Comparison of ENCODE assay signal across 9 cellular contexts in genomic region chr6:38933426-38933825, GRCh38.
A peak's percentile ranks its signal among the peaks of the same experiment; 100 is the strongest.
DNase-seq lines count a peak whose midpoint lies in the region; ATAC-seq and TF ChIP-seq lines count a peak whose summit lies in the region.
"Had no signal": no experiment of that assay in that cellular context is flagged by ENCODE, and none has a peak within 500 bp of the region (broad histone marks: within the 10 kb centered on the region; RNA-seq: fewer than 3 reads in every experiment).

No MANE protein-coding gene starts in this region.

- H3K4me3 ChIP-seq in prostate gland, result no peak overlapping the region

- peak; percentile 0 for DNase-seq in NCI-H2029 treated with DMSO at 0.1 percent for 48 hours (lab: John Stamatoyannopoulos, UW)
- DNase-seq in NCI-H2029 (lab: John Stamatoyannopoulos, UW), result no peak
- peak; percentile 14 for DNase-seq in NCI-H1694 treated with DMSO at 0.1 percent for 48 hours (lab: John Stamatoyannopoulos, UW)
- no peak for DNase-seq in prostate gland (ENCODE audit: low spot score)
- DNase-seq in NCI-H69 (lab: John Stamatoyannopoulos, UW), result no peak
- no peak for DNase-seq in midbrain (lab: John Stamatoyannopoulos, UW)
- DNase-seq: activated CD4-positive, alpha-beta T cell treated with anti-CD3 and anti-CD28 coated beads, Interleukin-2, amount 10 ng/mL, durations not matched to agents 7 days and 5 days had no signal

- no peaks in the 10 kb centered on the region for H3K36me3 ChIP-seq in prostate gland

- H3K36me3 Mint-ChIP-seq in brain, result no peaks in the 10 kb centered on the region

- no peak for ATAC-seq in HG03378 (IDR thresholded peaks at IDR 0.05; ENCODE audit: unreplicated experiment)

- TF ChIP-seq POLR2A in prostate gland (IDR thresholded peaks at IDR 0.05), result no peak

- intact Hi-C loops in prostate gland (cut with DNase I), result no loop called here

- H3K27me3 ChIP-seq in prostate gland (replicated peaks; ENCODE audit: insufficient read depth), result no peaks in the 10 kb centered on the region

- H3K27ac ChIP-seq in prostate gland, result no peak overlapping the region

- WGBS in prostate gland, result 51% methylated on average over 3 of the region's 3 CpGs

- TF ChIP-seq CTCF in brain (conservative IDR thresholded peaks at IDR 0.05) (peak; percentile 40 to 42), prostate gland (IDR thresholded peaks at IDR 0.05) (peak in 3 of 4 experiments; percentile 20 to 40 (median 34))

- H3K4me3 Mint-ChIP-seq in brain, result no peak overlapping the region
- H3K4me3 Mint-ChIP-seq: activated CD4-positive, alpha-beta T cell treated with anti-CD3 and anti-CD28 coated beads, Interleukin-2, amount 10 ng/mL, durations not matched to agents 7 days and 5 days had no signal

- H3K9me3 ChIP-seq in prostate gland, result no peaks in the 10 kb centered on the region

- H3K4me1 Mint-ChIP-seq in brain, result peaks cover 11% of the 10 kb centered on the region
- H3K4me1 Mint-ChIP-seq: activated CD4-positive, alpha-beta T cell treated with anti-CD3 and anti-CD28 coated beads, Interleukin-2, amount 10 ng/mL, durations not matched to agents 7 days and 5 days had no signal

- peaks cover 17% of the 10 kb centered on the region for H3K27me3 Mint-ChIP-seq in brain

- H3K4me1 ChIP-seq in prostate gland (replicated peaks), result no peaks in the 10 kb centered on the region

- H3K9me3 Mint-ChIP-seq in brain, result no peaks in the 10 kb centered on the region
- H3K9me3 Mint-ChIP-seq: activated CD4-positive, alpha-beta T cell treated with anti-CD3 and anti-CD28 coated beads, Interleukin-2, amount 10 ng/mL, durations not matched to agents 7 days and 5 days had no signal

- no peak overlapping the region for H3K27ac Mint-ChIP-seq in brain
- H3K27ac Mint-ChIP-seq: activated CD4-positive, alpha-beta T cell treated with anti-CD3 and anti-CD28 coated beads, Interleukin-2, amount 10 ng/mL, durations not matched to agents 7 days and 5 days had no signal

Comparison
In these comparisons a context has a peak if more than half of its experiments do, and no peak if none do; other contexts are left out.
1. DNase-seq: peak in NCI-H2029 treated with DMSO at 0.1 percent for 48 hours (single experiment) and NCI-H1694 treated with DMSO at 0.1 percent for 48 hours (single experiment); none in NCI-H2029 (single experiment), prostate gland (single experiment), NCI-H69 (single experiment) and midbrain (single experiment).